10 cellular contexts compared by ENCODE assay signal in genomic region chr3:138051946-138052802, GRCh38. TPM values are rescaled to one million over a fixed set of nuclear protein-coding genes. Genes with fewer than 3 reads are reported as not detected.
DNase-seq lines count a peak whose midpoint lies in the region; ATAC-seq and TF ChIP-seq lines count a peak whose summit lies in the region.
"Had no signal": no experiment of that assay in that cellular context is flagged by ENCODE, and none has a peak within 500 bp of the region (broad histone marks: within the 10 kb centered on the region; RNA-seq: fewer than 3 reads in every experiment).

No MANE protein-coding gene starts in this region.

- no peaks in the 10 kb centered on the region for H3K36me3 ChIP-seq in BE2C
- no peaks in the 10 kb centered on the region for H3K36me3 ChIP-seq in uterus

- TF ChIP-seq CTCF in BE2C (IDR thresholded peaks at IDR 0.05; ENCODE audit: low read depth, low read length) (peak; percentile 81), GM13976 (IDR thresholded peaks at IDR 0.05; ENCODE audit: borderline replicate concordance, control extremely low read depth, extremely low read depth, insufficient read depth, missing control alignments) (peak; percentile 82), uterus (IDR thresholded peaks at IDR 0.05) (peak in 2 of 4 experiments; percentile 7 to 43)

- H3K4me3 ChIP-seq in BE2C (ENCODE audit: low read depth, low read length) (no peak overlapping the region), uterus (no peak overlapping the region)

- in situ Hi-C loops in GM13976 (cut with MboI; ENCODE audit: low sequenced_read_pairs, unreplicated experiment), result loop anchor here (10.0 kb wide), 1 partner anchor 927 kb away; no protein-coding TSS in a partner anchor

- no peaks in the 10 kb centered on the region for H3K27me3 ChIP-seq in BE2C
- no peaks in the 10 kb centered on the region for H3K27me3 ChIP-seq in uterus
- H3K27me3 ChIP-seq: neutrophil had no signal

- H3K9me3 ChIP-seq in BE2C, result no peaks in the 10 kb centered on the region
- H3K9me3 ChIP-seq in uterus, result no peaks in the 10 kb centered on the region
- H3K9me3 ChIP-seq: neutrophil had no signal

- H3K4me1 ChIP-seq in BE2C (no peaks in the 10 kb centered on the region), uterus (no peaks in the 10 kb centered on the region)

- peak; percentile 52 for DNase-seq in BE2C
- DNase-seq in GM13976 (ENCODE audit: low spot score), result peak; percentile 47
- peak; percentile 33 for DNase-seq in NCI-H2196 treated with DMSO at 0.1 percent for 48 hours (lab: John Stamatoyannopoulos, UW; ENCODE audit: unreplicated experiment)
- peak; percentile 63 for DNase-seq in cerebellar cortex (ENCODE audit: low spot score)
- DNase-seq in lung microvascular endothelial cell (ENCODE audit: low read depth in 2 of 2), result peak; percentile 51 to 60
- no peak for DNase-seq in NCI-H1436 treated with DMSO at 0.1 percent for 48 hours (lab: John Stamatoyannopoulos, UW)
- DNase-seq in uterus, result no peak

- intact Hi-C loops in uterus (cut with DNase I; ENCODE audit: low total_unique reads), result no loop called here

- no peak overlapping the region for H3K27ac ChIP-seq in uterus
- H3K27ac ChIP-seq: neutrophil had no signal

- ATAC-seq in HG02938 (IDR thresholded peaks at IDR 0.05; ENCODE audit: unreplicated experiment), result peak; percentile 77

- TF ChIP-seq POLR2A in uterus (IDR thresholded peaks at IDR 0.05), result no peak

RNA-seq across cellular contexts. Expression of gene CLDN18, which starts 42.2 kb away (rescaled TPM):
- polyA plus RNA-seq in BE2C (2012; ENCODE audit: insufficient read depth, insufficient read length, low read depth), result not detected
- total RNA-seq in lung microvascular endothelial cell (not detected in 2 replicates), uterus (not detected)
- total RNA-seq: T-helper 1 cell treated with Interleukin-12 subunit alpha and Interleukin-12 subunit beta and Interleukin-4 antibody, amounts not matched to agents 30 ng/mL and 1 ng/mL, for 36 hours had no signal

Comparison
In these comparisons a context has a peak if more than half of its experiments do, and no peak if none do; other contexts are left out.
1. DNase-seq: peak in BE2C (single experiment), GM13976 (single experiment), NCI-H2196 treated with DMSO at 0.1 percent for 48 hours (single experiment), cerebellar cortex (single experiment) and lung microvascular endothelial cell (2 of 2); none in NCI-H1436 treated with DMSO at 0.1 percent for 48 hours (single experiment) and uterus (0 of 2).